Comparison of ENCODE assay signal across 13 cellular contexts in genomic region chr17:80294653-80295052, GRCh38.
"Had no signal": no experiment of that assay in that cellular context is flagged by ENCODE, and none has a peak within 500 bp of the region (broad histone marks: within the 10 kb centered on the region; RNA-seq: fewer than 3 reads in every experiment).

No MANE protein-coding gene starts in this region.

- DNase-seq: activated CD4-positive, CD25-positive, alpha-beta regulatory T cell treated with anti-CD3 and anti-CD28 coated beads, Interleukin-2, amount 50 U/mL, for 72 hours; activated CD8-positive, alpha-beta memory T cell treated with anti-CD3 and anti-CD28 coated beads for 24 hours; activated T-cell treated with anti-CD3 and anti-CD28 coated beads, Interleukin-2, amount 50 U/mL, for 1 hour; foreskin melanocyte; left ventricle myocardium superior; stimulated activated CD4-positive, alpha-beta T cell treated with anti-CD3 and anti-CD28 coated beads, Interleukin-15, amount 100 ng/mL, for 24 hours; stimulated activated CD4-positive, alpha-beta T cell treated with anti-CD3 and anti-CD28 coated beads, Interleukin-4, amount 100 ng/mL, for 24 hours; stomach; SW 1271 had no signal

- H3K9me3 Mint-ChIP-seq: T-helper 2 cell treated with Interferon-gamma antibody and Interleukin-4, amounts not matched to agents 5 μg/mL and 100 μg/mL, for 36 hours had no signal

- H3K4me3 Mint-ChIP-seq: T-helper 2 cell treated with Interferon-gamma antibody and Interleukin-4, amounts not matched to agents 5 μg/mL and 100 μg/mL, for 36 hours had no signal

- H3K9me3 ChIP-seq: neutrophil, stomach, thoracic aorta had no signal

- H3K27me3 ChIP-seq: cardiac muscle cell, neutrophil, stomach had no signal

- H3K4me1 ChIP-seq: stomach had no signal

- H3K27ac ChIP-seq: cardiac muscle cell, neutrophil, stomach, thoracic aorta had no signal

- H3K4me3 ChIP-seq: cardiac muscle cell, stomach, thoracic aorta had no signal
